In the genomic region with DNA sequence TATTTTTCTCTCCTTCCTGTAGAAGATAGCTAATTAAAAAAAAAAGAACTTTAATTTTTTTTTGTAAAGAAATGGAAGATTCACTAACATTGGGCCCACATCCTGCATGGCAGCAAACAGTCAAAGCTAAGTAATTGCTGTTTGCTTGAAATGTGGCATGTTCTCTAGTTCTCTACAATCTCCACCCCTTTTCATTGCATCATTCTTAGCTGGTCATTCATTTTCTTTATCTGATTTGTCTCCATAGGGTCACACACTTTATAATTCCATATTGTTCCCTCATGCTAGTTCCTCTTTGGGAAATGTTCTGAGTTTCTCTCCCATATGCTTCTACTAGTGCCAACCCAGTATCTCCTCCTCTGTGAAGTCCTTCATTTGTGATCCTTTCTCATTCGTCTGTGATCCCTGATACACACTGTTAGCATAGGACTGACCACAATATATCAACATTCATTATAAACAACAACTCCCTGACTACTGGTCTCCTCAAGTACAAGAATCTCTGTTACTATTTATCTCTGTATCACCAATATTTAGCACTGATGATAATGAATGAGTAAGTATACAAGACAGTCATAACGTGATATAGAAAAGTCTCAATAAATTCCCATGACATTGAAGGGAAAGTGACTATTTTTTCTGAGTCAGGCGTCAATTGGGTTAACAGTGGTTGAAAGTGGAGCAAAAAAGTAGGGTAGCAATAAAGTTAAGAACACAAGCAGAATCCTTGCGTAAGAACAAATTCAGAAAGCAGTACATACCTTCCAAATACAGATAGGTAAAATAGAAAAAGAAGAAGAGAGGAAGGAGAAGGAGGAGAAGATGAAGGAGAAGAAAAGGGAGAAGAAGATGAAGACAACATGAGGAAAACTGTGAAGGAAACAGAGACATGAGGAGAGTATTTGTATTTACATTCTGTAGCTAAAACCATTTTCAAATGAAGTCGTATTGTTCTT, we compare ENCODE assay signal across 1 cellular context.
TF ChIP-seq lines count a peak whose summit lies in the region.

No MANE protein-coding gene starts in this region.

TF ChIP-seq in K562, 482 proteins besides CTCF, POLR2A, EP300 and RAD21 (continued from another document and continues in another):
- no peak for TF ChIP-seq MED1 (CRISPR knock-in tag; IDR thresholded peaks at IDR 0.05; ENCODE audit: borderline replicate concordance)
- no peak for TF ChIP-seq HEY1 (CRISPR knock-in tag; IDR thresholded peaks at IDR 0.05; ENCODE audit: borderline replicate concordance)
- no peak for TF ChIP-seq YY1 (IDR thresholded peaks at IDR 0.05; ENCODE audit: borderline replicate concordance in 1 of 3, control insufficient read depth in 1 of 3, extremely low read depth in 1 of 3, insufficient read depth in 3 of 3, insufficient read length in 1 of 3, insufficient replicate concordance in 2 of 3, low read depth in 1 of 3, low read length in 2 of 3)
- no peak for TF ChIP-seq ELF2 (CRISPR knock-in tag; IDR thresholded peaks at IDR 0.05)
- TF ChIP-seq HNRNPK (IDR thresholded peaks at IDR 0.05; ENCODE audit: low read depth, low read length, poor library complexity, severe bottlenecking) = no peak
- TF ChIP-seq OTX1 (CRISPR knock-in tag; IDR thresholded peaks at IDR 0.05) = peak; percentile 74; the same call in 1 of the 2 replicates
- TF ChIP-seq ZNF212 (CRISPR knock-in tag; IDR thresholded peaks at IDR 0.05) = no peak
- TF ChIP-seq BRF1 (IDR thresholded peaks at IDR 0.05; ENCODE audit: borderline replicate concordance, extremely low read depth, insufficient read length) = no peak
- no peak for TF ChIP-seq RAD51 (IDR thresholded peaks at IDR 0.05; ENCODE audit: borderline replicate concordance, low read depth)
- no peak for TF ChIP-seq CAMTA2 (CRISPR knock-in tag; conservative IDR thresholded peaks at IDR 0.05)
- TF ChIP-seq ZNF551 (CRISPR knock-in tag; IDR thresholded peaks at IDR 0.05) = no peak
- no peak for TF ChIP-seq CBFA2T2 (conservative IDR thresholded peaks at IDR 0.05)
- TF ChIP-seq ZNF507 (tag; conservative IDR thresholded peaks at IDR 0.05) = no peak
- no peak for TF ChIP-seq CBX2 (IDR thresholded peaks at IDR 0.05; ENCODE audit: insufficient read depth, low read length, poor library complexity, severe bottlenecking)
- no peak for TF ChIP-seq TCF7 (IDR thresholded peaks at IDR 0.05; ENCODE audit: borderline replicate concordance)
- TF ChIP-seq YBX1 (IDR thresholded peaks at IDR 0.05) = no peak
- no peak for TF ChIP-seq NFE2 (IDR thresholded peaks at IDR 0.05; ENCODE audit: low read depth)
- TF ChIP-seq, protein P1, sequence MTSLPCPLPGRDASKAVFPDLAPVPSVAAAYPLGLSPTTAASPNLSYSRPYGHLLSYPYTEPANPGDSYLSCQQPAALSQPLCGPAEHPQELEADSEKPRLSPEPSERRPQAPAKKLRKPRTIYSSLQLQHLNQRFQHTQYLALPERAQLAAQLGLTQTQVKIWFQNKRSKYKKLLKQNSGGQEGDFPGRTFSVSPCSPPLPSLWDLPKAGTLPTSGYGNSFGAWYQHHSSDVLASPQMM (CRISPR knock-in tag; IDR thresholded peaks at IDR 0.05) = no peak
- no peak for TF ChIP-seq ZC3H11A (IDR thresholded peaks at IDR 0.05; ENCODE audit: low read depth, low read length)
- peak; percentile 21; the same call in 1 of the 2 replicates for TF ChIP-seq MTA1 (IDR thresholded peaks at IDR 0.05; ENCODE audit: borderline replicate concordance)
- TF ChIP-seq, protein P2, sequence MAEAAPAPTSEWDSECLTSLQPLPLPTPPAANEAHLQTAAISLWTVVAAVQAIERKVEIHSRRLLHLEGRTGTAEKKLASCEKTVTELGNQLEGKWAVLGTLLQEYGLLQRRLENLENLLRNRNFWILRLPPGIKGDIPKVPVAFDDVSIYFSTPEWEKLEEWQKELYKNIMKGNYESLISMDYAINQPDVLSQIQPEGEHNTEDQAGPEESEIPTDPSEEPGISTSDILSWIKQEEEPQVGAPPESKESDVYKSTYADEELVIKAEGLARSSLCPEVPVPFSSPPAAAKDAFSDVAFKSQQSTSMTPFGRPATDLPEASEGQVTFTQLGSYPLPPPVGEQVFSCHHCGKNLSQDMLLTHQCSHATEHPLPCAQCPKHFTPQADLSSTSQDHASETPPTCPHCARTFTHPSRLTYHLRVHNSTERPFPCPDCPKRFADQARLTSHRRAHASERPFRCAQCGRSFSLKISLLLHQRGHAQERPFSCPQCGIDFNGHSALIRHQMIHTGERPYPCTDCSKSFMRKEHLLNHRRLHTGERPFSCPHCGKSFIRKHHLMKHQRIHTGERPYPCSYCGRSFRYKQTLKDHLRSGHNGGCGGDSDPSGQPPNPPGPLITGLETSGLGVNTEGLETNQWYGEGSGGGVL (CRISPR knock-in tag; IDR thresholded peaks at IDR 0.05) = no peak
- no peak for TF ChIP-seq NR1H2 (CRISPR knock-in tag; IDR thresholded peaks at IDR 0.05)
- TF ChIP-seq, protein P3, sequence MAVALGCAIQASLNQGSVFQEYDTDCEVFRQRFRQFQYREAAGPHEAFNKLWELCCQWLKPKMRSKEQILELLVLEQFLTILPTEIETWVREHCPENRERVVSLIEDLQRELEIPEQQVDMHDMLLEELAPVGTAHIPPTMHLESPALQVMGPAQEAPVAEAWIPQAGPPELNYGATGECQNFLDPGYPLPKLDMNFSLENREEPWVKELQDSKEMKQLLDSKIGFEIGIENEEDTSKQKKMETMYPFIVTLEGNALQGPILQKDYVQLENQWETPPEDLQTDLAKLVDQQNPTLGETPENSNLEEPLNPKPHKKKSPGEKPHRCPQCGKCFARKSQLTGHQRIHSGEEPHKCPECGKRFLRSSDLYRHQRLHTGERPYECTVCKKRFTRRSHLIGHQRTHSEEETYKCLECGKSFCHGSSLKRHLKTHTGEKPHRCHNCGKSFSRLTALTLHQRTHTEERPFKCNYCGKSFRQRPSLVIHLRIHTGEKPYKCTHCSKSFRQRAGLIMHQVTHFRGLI (CRISPR knock-in tag; IDR thresholded peaks at IDR 0.05) = no peak
- TF ChIP-seq, protein P4, sequence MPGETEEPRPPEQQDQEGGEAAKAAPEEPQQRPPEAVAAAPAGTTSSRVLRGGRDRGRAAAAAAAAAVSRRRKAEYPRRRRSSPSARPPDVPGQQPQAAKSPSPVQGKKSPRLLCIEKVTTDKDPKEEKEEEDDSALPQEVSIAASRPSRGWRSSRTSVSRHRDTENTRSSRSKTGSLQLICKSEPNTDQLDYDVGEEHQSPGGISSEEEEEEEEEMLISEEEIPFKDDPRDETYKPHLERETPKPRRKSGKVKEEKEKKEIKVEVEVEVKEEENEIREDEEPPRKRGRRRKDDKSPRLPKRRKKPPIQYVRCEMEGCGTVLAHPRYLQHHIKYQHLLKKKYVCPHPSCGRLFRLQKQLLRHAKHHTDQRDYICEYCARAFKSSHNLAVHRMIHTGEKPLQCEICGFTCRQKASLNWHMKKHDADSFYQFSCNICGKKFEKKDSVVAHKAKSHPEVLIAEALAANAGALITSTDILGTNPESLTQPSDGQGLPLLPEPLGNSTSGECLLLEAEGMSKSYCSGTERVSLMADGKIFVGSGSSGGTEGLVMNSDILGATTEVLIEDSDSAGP (CRISPR knock-in tag; IDR thresholded peaks at IDR 0.05) = no peak
- TF ChIP-seq TRIM24 (IDR thresholded peaks at IDR 0.05) = peak; percentile 49 to 75; a peak in 3 of 4 replicates
- TF ChIP-seq PHB (CRISPR knock-in tag; IDR thresholded peaks at IDR 0.05) = no peak
- TF ChIP-seq ZNF384 (IDR thresholded peaks at IDR 0.05; ENCODE audit: low read depth, low read length) = no peak
- TF ChIP-seq ETS2 (tag; IDR thresholded peaks at IDR 0.05; ENCODE audit: borderline replicate concordance, poor library complexity, severe bottlenecking) = no peak
- TF ChIP-seq, protein P5, sequence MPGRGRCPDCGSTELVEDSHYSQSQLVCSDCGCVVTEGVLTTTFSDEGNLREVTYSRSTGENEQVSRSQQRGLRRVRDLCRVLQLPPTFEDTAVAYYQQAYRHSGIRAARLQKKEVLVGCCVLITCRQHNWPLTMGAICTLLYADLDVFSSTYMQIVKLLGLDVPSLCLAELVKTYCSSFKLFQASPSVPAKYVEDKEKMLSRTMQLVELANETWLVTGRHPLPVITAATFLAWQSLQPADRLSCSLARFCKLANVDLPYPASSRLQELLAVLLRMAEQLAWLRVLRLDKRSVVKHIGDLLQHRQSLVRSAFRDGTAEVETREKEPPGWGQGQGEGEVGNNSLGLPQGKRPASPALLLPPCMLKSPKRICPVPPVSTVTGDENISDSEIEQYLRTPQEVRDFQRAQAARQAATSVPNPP (IDR thresholded peaks at IDR 0.05; ENCODE audit: borderline replicate concordance, insufficient read depth, insufficient read length) = no peak
- TF ChIP-seq RBBP5 (IDR thresholded peaks at IDR 0.05; ENCODE audit: borderline replicate concordance, insufficient read depth, low read length, poor library complexity, severe bottlenecking) = no peak
- TF ChIP-seq, protein P6, sequence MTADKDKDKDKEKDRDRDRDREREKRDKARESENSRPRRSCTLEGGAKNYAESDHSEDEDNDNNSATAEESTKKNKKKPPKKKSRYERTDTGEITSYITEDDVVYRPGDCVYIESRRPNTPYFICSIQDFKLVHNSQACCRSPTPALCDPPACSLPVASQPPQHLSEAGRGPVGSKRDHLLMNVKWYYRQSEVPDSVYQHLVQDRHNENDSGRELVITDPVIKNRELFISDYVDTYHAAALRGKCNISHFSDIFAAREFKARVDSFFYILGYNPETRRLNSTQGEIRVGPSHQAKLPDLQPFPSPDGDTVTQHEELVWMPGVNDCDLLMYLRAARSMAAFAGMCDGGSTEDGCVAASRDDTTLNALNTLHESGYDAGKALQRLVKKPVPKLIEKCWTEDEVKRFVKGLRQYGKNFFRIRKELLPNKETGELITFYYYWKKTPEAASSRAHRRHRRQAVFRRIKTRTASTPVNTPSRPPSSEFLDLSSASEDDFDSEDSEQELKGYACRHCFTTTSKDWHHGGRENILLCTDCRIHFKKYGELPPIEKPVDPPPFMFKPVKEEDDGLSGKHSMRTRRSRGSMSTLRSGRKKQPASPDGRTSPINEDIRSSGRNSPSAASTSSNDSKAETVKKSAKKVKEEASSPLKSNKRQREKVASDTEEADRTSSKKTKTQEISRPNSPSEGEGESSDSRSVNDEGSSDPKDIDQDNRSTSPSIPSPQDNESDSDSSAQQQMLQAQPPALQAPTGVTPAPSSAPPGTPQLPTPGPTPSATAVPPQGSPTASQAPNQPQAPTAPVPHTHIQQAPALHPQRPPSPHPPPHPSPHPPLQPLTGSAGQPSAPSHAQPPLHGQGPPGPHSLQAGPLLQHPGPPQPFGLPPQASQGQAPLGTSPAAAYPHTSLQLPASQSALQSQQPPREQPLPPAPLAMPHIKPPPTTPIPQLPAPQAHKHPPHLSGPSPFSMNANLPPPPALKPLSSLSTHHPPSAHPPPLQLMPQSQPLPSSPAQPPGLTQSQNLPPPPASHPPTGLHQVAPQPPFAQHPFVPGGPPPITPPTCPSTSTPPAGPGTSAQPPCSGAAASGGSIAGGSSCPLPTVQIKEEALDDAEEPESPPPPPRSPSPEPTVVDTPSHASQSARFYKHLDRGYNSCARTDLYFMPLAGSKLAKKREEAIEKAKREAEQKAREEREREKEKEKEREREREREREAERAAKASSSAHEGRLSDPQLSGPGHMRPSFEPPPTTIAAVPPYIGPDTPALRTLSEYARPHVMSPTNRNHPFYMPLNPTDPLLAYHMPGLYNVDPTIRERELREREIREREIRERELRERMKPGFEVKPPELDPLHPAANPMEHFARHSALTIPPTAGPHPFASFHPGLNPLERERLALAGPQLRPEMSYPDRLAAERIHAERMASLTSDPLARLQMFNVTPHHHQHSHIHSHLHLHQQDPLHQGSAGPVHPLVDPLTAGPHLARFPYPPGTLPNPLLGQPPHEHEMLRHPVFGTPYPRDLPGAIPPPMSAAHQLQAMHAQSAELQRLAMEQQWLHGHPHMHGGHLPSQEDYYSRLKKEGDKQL (CRISPR knock-in tag; IDR thresholded peaks at IDR 0.05; ENCODE audit: borderline replicate concordance) = no peak
- TF ChIP-seq GTF2F1 (IDR thresholded peaks at IDR 0.05; ENCODE audit: low read depth, low read length) = no peak
- TF ChIP-seq KLF16 (IDR thresholded peaks at IDR 0.05) = no peak
- peak; percentile 81 for TF ChIP-seq DPF2 (IDR thresholded peaks at IDR 0.05)
- no peak for TF ChIP-seq ZNF316 (IDR thresholded peaks at IDR 0.05)
- TF ChIP-seq CHD2 (IDR thresholded peaks at IDR 0.05; ENCODE audit: low read depth, low read length) = no peak
- no peak for TF ChIP-seq FOXA1 (IDR thresholded peaks at IDR 0.05; ENCODE audit: borderline replicate concordance)
- TF ChIP-seq PCBP2 (IDR thresholded peaks at IDR 0.05; ENCODE audit: low read depth, low read length, poor library complexity, severe bottlenecking) = no peak
- TF ChIP-seq ZNF282 (CRISPR knock-in tag; IDR thresholded peaks at IDR 0.05) = no peak
- TF ChIP-seq ZNF274 (IDR thresholded peaks at IDR 0.05; ENCODE audit: borderline replicate concordance, low read depth, low read length) = no peak
- TF ChIP-seq, protein P7, sequence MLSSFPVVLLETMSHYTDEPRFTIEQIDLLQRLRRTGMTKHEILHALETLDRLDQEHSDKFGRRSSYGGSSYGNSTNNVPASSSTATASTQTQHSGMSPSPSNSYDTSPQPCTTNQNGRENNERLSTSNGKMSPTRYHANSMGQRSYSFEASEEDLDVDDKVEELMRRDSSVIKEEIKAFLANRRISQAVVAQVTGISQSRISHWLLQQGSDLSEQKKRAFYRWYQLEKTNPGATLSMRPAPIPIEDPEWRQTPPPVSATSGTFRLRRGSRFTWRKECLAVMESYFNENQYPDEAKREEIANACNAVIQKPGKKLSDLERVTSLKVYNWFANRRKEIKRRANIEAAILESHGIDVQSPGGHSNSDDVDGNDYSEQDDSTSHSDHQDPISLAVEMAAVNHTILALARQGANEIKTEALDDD (IDR thresholded peaks at IDR 0.05) = peak; percentile 78; the same call in 1 of the 2 replicates
- no peak for TF ChIP-seq ZFP1 (CRISPR knock-in tag; IDR thresholded peaks at IDR 0.05)
- no peak for TF ChIP-seq RFX7 (CRISPR knock-in tag; IDR thresholded peaks at IDR 0.05)
- peak; percentile 64; the same call in 1 of the 2 replicates for TF ChIP-seq ZNF644 (tag; IDR thresholded peaks at IDR 0.05; ENCODE audit: low read depth)
- TF ChIP-seq, protein P8, sequence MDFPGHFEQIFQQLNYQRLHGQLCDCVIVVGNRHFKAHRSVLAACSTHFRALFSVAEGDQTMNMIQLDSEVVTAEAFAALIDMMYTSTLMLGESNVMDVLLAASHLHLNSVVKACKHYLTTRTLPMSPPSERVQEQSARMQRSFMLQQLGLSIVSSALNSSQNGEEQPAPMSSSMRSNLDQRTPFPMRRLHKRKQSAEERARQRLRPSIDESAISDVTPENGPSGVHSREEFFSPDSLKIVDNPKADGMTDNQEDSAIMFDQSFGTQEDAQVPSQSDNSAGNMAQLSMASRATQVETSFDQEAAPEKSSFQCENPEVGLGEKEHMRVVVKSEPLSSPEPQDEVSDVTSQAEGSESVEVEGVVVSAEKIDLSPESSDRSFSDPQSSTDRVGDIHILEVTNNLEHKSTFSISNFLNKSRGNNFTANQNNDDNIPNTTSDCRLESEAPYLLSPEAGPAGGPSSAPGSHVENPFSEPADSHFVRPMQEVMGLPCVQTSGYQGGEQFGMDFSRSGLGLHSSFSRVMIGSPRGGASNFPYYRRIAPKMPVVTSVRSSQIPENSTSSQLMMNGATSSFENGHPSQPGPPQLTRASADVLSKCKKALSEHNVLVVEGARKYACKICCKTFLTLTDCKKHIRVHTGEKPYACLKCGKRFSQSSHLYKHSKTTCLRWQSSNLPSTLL (IDR thresholded peaks at IDR 0.05) = 0 out of 2 replicates have a peak, but pooled peaks have one; percentile 21
- no peak for TF ChIP-seq PURB (CRISPR knock-in tag; IDR thresholded peaks at IDR 0.05; ENCODE audit: low read depth)
- TF ChIP-seq ZNF57 (CRISPR knock-in tag; IDR thresholded peaks at IDR 0.05) = no peak
- no peak for TF ChIP-seq BRCA1 (IDR thresholded peaks at IDR 0.05)
- TF ChIP-seq BRCA1 (CRISPR knock-in tag; IDR thresholded peaks at IDR 0.05) = no peak
- TF ChIP-seq CEBPG (CRISPR knock-in tag; IDR thresholded peaks at IDR 0.05) = peak; percentile 96
- TF ChIP-seq CEBPG (tag; conservative IDR thresholded peaks at IDR 0.05 in 1 of 2, IDR thresholded peaks at IDR 0.05 in 1 of 2) = peak; percentile 96 to 97
